Comparison of ENCODE assay signal across 15 cellular contexts in the genomic region with DNA sequence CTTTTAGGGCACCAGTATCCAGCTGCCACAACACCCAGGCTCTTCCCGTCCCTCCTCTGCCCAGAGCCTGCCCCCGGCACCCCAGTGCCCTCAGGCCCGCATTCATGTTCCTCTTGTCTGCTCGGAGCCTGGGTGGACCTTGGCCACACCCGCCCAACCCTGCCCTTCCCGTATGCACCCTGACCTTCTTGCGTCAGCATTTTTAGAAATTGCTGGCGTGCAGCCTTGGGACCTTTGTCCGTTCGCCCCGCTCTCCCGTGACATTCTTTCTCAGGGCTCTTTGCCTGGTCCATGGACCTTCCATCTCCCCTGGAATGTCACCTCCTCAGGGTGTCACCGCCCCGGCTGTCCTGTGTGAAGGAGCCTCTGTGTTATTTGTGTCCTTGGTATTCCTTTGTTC. TPM values are rescaled to one million over a fixed set of nuclear protein-coding genes. Genes with fewer than 3 reads are reported as not detected.
DNase-seq lines count a peak whose midpoint lies in the region; ATAC-seq and TF ChIP-seq lines count a peak whose summit lies in the region.
"Had no signal": no experiment of that assay in that cellular context is flagged by ENCODE, and none has a peak within 500 bp of the region (broad histone marks: within the 10 kb centered on the region; RNA-seq: fewer than 3 reads in every experiment).

No MANE protein-coding gene starts in this region.

- no peaks in the 10 kb centered on the region for H3K9me3 ChIP-seq in H9 (ENCODE audit: control insufficient read depth, low read depth, low read length)
- H3K9me3 ChIP-seq in right lobe of liver, result no peaks in the 10 kb centered on the region
- H3K9me3 ChIP-seq: uterus had no signal

- no peak overlapping the region for H3T11ph ChIP-seq in H9 (ENCODE audit: low read length)

- TF ChIP-seq CTCF in H9 (conservative IDR thresholded peaks at IDR 0.05) (no peak), right lobe of liver (IDR thresholded peaks at IDR 0.05) (no peak)

- no CpG with 5 or more reads among the region's 14 CpGs for WGBS in H9 (ENCODE audit: extremely low coverage, insufficient read length, low lambda C conversion rate)
- 13% methylated on average over 2 of the region's 14 CpGs for WGBS in right lobe of liver (ENCODE audit: insufficient coverage, low coverage, low lambda C conversion rate, missing lambda C conversion rate)

- no peak overlapping the region for H2AK5ac ChIP-seq in H9 (ENCODE audit: insufficient read length, low read length)

- H3K79me1 ChIP-seq in H9 (ENCODE audit: insufficient read depth, low read depth, low read length, poor library complexity, severe bottlenecking), result no peaks in the 10 kb centered on the region

- no peak overlapping the region for H2BK15ac ChIP-seq in H9 (ENCODE audit: low read depth, low read length)

- H3K4me3 Mint-ChIP-seq in H9, result no peak overlapping the region
- H3K4me3 Mint-ChIP-seq: activated T-cell treated with anti-CD3 and anti-CD28 coated beads, Interleukin-2, amount 50 U/mL, for 72 hours; GM23338 had no signal

- no peak overlapping the region for H3K4me3 ChIP-seq in right lobe of liver
- H3K4me3 ChIP-seq: GM23338, uterus had no signal

- H3K4ac ChIP-seq in H9 (ENCODE audit: low read depth, low read length), result no peak overlapping the region

- H4K20me1 ChIP-seq in H9 (ENCODE audit: control insufficient read depth, insufficient read depth, insufficient read length), result no peaks in the 10 kb centered on the region

- H3K9me3 Mint-ChIP-seq in H9, result no peaks in the 10 kb centered on the region
- H3K9me3 Mint-ChIP-seq: activated T-cell treated with anti-CD3 and anti-CD28 coated beads, Interleukin-2, amount 50 U/mL, for 72 hours; GM23338 had no signal

- no peak overlapping the region for H4K8ac ChIP-seq in H9 (replicated peaks; ENCODE audit: insufficient read length, low read depth, low read length)

- H3K27ac Mint-ChIP-seq in H9, result peak overlapping the region; percentile 28 to 74 (median 45); a peak in 2 of 7 replicates
- H3K27ac Mint-ChIP-seq: activated T-cell treated with anti-CD3 and anti-CD28 coated beads, Interleukin-2, amount 50 U/mL, for 72 hours; GM23338 had no signal

- H2BK20ac ChIP-seq in H9 (ENCODE audit: low read depth, low read length, poor library complexity, severe bottlenecking), result no peak overlapping the region

- H3K4me1 Mint-ChIP-seq in H9, result peaks cover 5 to 8% of the 10 kb centered on the region in 2 experiments; a peak in 3 of 4 replicates
- H3K4me1 Mint-ChIP-seq: GM23338 had no signal

- H2AFZ ChIP-seq in H9 (ENCODE audit: low read length), result no peak overlapping the region
- H2AFZ ChIP-seq: GM23338 had no signal

- H3K27ac ChIP-seq in H9 (ENCODE audit: insufficient read length, low read depth, low read length) (no peak overlapping the region), right lobe of liver (peak overlapping the region; percentile 63 to 88 (median 73))
- H3K27ac ChIP-seq: HL-60 had no signal

- no peak overlapping the region for H2BK12ac ChIP-seq in H9 (ENCODE audit: insufficient read length, low read depth, low read length)

- no peak overlapping the region for H3K56ac ChIP-seq in H9 (ENCODE audit: insufficient read length, low read depth, low read length)

- H3K18ac ChIP-seq in H9 (ENCODE audit: insufficient read length, low read depth, low read length), result no peak overlapping the region

- no peak overlapping the region for H3K23ac ChIP-seq in H9 (ENCODE audit: insufficient read length, low read depth, low read length)

- peaks cover 42 to 82% (median 71%) of the 10 kb centered on the region in 3 experiments; a peak in 6 of 7 replicates for H3K36me3 Mint-ChIP-seq in H9 (ENCODE audit: insufficient read depth in 1 of 3, low read depth in 3 of 3)

- H3K9ac ChIP-seq in H9 (ENCODE audit: extremely low read depth, insufficient read length, low read length), result no peak overlapping the region

- no peaks in the 10 kb centered on the region for H3K79me2 ChIP-seq in H9 (ENCODE audit: insufficient read depth, low read length)

- TF ChIP-seq POLR2A in right lobe of liver (IDR thresholded peaks at IDR 0.05), result peak; percentile 41

- H2BK120ac ChIP-seq in H9 (ENCODE audit: low read depth, low read length, poor library complexity, severe bottlenecking), result no peak overlapping the region

- peak; percentile 83 to 95 (median 92) for ATAC-seq in right lobe of liver
- ATAC-seq: activated T-cell treated with anti-CD3 and anti-CD28 coated beads, Interleukin-2, amount 50 U/mL, for 72 hours; GM23338 had no signal

- H4K91ac ChIP-seq in H9 (ENCODE audit: insufficient read length, low read depth, low read length), result no peak overlapping the region

- H3K4me1 ChIP-seq in H9 (ENCODE audit: insufficient read depth, low read length) (no peaks in the 10 kb centered on the region), right lobe of liver (peaks cover 0 to 29% (median 12%) of the 10 kb centered on the region in 4 donors)
- H3K4me1 ChIP-seq: uterus had no signal

- no peak overlapping the region for H3K4me2 ChIP-seq in H9 (ENCODE audit: insufficient read depth, insufficient read length, low read length)
- H3K4me2 ChIP-seq: GM23338 had no signal

- DNase-seq in H9 (no peak), right lobe of liver (peak; percentile 89 to 95 (median 94)), glomerular visceral epithelial cell (ENCODE audit: extremely low spot score) (no peak), cerebellar cortex (ENCODE audit: low spot score) (no peak)
- DNase-seq: activated CD4-positive, CD25-positive, alpha-beta regulatory T cell treated with anti-CD3 and anti-CD28 coated beads, Interleukin-2, amount 50 U/mL, for 72 hours; activated T-cell treated with anti-CD3 and anti-CD28 coated beads, Interleukin-2, amount 50 U/mL, for 72 hours; aorta; effector CD4-positive, alpha-beta T cell; NCI-H2171 treated with DMSO at 0.1 percent for 48 hours; SW 1271; uterus had no signal

- no peaks in the 10 kb centered on the region for H3K27me3 Mint-ChIP-seq in H9 (ENCODE audit: low read depth)

- no peaks in the 10 kb centered on the region for H3K23me2 ChIP-seq in H9 (ENCODE audit: insufficient read length, low read depth, low read length, poor library complexity, severe bottlenecking)

- no peak overlapping the region for H4K5ac ChIP-seq in H9 (ENCODE audit: insufficient read length, low read depth, low read length)

- intact Hi-C loops in right lobe of liver (cut with DNase I), result loop anchor here in 1 of 2 donors (10.0 kb wide), 1 partner anchor 57 kb away; the partner anchor contains the start of gene FTL

- H3K27me3 ChIP-seq in H9 (ENCODE audit: insufficient read depth, low read length), result no peaks in the 10 kb centered on the region
- H3K27me3 ChIP-seq in right lobe of liver, result no peaks in the 10 kb centered on the region
- H3K27me3 ChIP-seq: uterus had no signal

- H3K14ac ChIP-seq in H9 (ENCODE audit: insufficient read depth, low read length), result no peak overlapping the region

- H3K36me3 ChIP-seq in right lobe of liver, result peaks cover 6 to 50% (median 23%) of the 10 kb centered on the region in 4 donors
- H3K36me3 ChIP-seq: uterus had no signal

- no peak overlapping the region for H2BK5ac ChIP-seq in H9 (ENCODE audit: insufficient read length, low read length)

RNA-seq across cellular contexts. Expression of gene NUCB1, which starts 7.6 kb away (rescaled TPM):
- total RNA-seq in H9 (2021), result 125 and 131 TPM in 2 replicates
- 100 to 1,000 TPM; 306 to 376 (median 349) TPM for total RNA-seq in right lobe of liver

RNA-seq across cellular contexts. Expression of gene TULP2, which starts 9.1 kb away (rescaled TPM):
- total RNA-seq in H9 (2021), result 0.94 and 1.0 TPM in 2 replicates
- total RNA-seq in right lobe of liver, result not detected
- total RNA-seq: M059J had no signal

RNA-seq across cellular contexts. Expression of gene DHDH, which starts 25.8 kb away (rescaled TPM):
- 1.4 and 2.0 TPM in 2 replicates for total RNA-seq in H9 (2021)
- under 1 TPM in 1 of 6 experiments, not detected in 5; 0.29 TPM for total RNA-seq in right lobe of liver
- total RNA-seq: frontal cortex had no signal

RNA-seq across cellular contexts. Expression of gene PPP1R15A, which starts 35.5 kb away (rescaled TPM):
- total RNA-seq in H9 (2021) (17.2 and 17.5 TPM in 2 replicates), right lobe of liver (10 to 100 TPM in 4 of 6 experiments, 1 to 10 TPM in 2; 4.5 to 25.6 (median 12.2) TPM)

RNA-seq across cellular contexts. Expression of gene PLEKHA4, which starts 39.3 kb away (rescaled TPM):
- total RNA-seq in H9 (2021), result 14.3 and 15.3 TPM in 2 replicates
- total RNA-seq in right lobe of liver, result 10 to 100 TPM in 4 of 6 experiments, 1 to 10 TPM in 2; 5.7 to 25.6 (median 12.0) TPM

Comparison
In these comparisons a context has a peak if more than half of its experiments do, and no peak if none do; other contexts are left out.
1. DNase-seq: peak in right lobe of liver (3 of 3); none in H9 (single experiment), glomerular visceral epithelial cell (single experiment) and cerebellar cortex (single experiment).